Comparison of ENCODE assay signal across 17 cellular contexts in the genomic region with DNA sequence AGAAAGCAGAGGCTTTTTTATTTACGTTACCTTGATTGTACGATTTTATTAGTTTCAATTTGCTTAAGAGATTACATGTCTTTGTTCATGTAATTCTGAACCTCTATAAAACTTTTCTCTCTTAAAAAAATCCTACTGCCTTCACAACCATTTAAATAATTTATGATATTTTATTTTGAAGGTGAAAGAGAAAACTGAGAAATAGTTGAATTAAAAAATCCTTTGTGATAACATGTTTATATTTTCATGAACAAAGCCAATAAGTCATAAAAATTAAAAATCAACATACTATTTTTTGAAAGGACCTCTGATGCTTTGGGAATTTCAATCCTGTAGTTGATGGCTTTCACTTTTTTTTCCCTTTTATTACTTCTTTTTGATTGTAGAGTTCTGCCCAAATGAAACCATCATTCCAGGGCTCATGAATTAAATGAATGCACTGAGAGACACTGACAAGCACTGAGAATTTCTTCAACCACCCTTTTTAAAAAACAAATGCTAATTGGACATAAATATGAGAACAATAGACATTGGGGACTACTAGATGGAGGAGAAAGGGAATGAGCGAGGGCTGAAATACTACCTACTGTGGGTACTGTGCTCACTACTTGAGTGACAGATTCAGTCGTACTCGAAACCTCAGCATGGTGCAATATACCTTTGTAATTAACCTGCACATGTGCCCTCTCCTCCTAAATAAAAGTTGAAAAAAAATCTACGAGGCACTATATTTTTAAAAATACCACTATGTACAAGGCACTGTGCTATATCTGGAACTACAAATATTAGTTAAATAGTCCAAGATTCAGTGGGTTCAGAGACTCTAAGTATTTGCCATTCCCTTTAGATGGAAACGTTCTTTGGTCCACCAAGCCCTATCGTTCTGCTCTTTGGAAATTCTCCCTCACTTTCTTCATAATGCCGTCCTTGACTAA.
A peak's percentile ranks its signal among the peaks of the same experiment; 100 is the strongest.
DNase-seq lines count a peak whose midpoint lies in the region; ATAC-seq and FAIRE-seq lines count a peak whose summit lies in the region.
"Had no signal": no experiment of that assay in that cellular context is flagged by ENCODE, and none has a peak within 500 bp of the region (broad histone marks: within the 10 kb centered on the region; RNA-seq: fewer than 3 reads in every experiment).

No MANE protein-coding gene starts in this region.

- peak; percentile 28 for FAIRE-seq in colon (lab: Jason Lieb, UNC)
- FAIRE-seq: bronchial epithelial cell had no signal

- H3K27me3 Mint-ChIP-seq in T-helper 1 cell treated with Interleukin-12 subunit alpha and Interleukin-12 subunit beta and Interleukin-4 antibody, amounts not matched to agents 30 μg/mL and 1 μg/mL, for 36 hours (ENCODE audit: low read depth) = peaks cover 63% of the 10 kb centered on the region

- no peak for DNase-seq in T-helper 1 cell
- DNase-seq in NCI-H2107 treated with DMSO at 0.1 percent for 48 hours (lab: John Stamatoyannopoulos, UW; ENCODE audit: unreplicated experiment) = peak; percentile 80
- DNase-seq in NCI-H526 treated with DMSO at 0.1 percent for 48 hours (lab: John Stamatoyannopoulos, UW) = no peak
- no peak for DNase-seq in stimulated activated CD4-positive, alpha-beta T cell treated with anti-CD3 and anti-CD28 coated beads, Interleukin-12 subunit alpha, Interleukin-12 subunit beta, amount 100 ng/mL, for 4 hours
- DNase-seq in NCI-H345 treated with DMSO at 0.1 percent for 48 hours (lab: John Stamatoyannopoulos, UW; ENCODE audit: unreplicated experiment) = no peak
- DNase-seq: activated CD8-positive, alpha-beta T cell treated with anti-CD3 and anti-CD28 coated beads, Interleukin-2, amount 10 ng/mL, durations not matched to agents 7 days and 5 days; activated naive CD4-positive, alpha-beta T cell; effector CD8-positive, alpha-beta T cell; mucosa of descending colon; NCI-H82; SIG-M5; stimulated activated CD4-positive, alpha-beta T cell treated with anti-CD3 and anti-CD28 coated beads, Interleukin-15, amount 100 ng/mL, for 24 hours; substantia nigra had no signal

- H3K4me1 Mint-ChIP-seq in T-helper 1 cell treated with Interleukin-12 subunit alpha and Interleukin-12 subunit beta and Interleukin-4 antibody, amounts not matched to agents 30 μg/mL and 1 μg/mL, for 36 hours (ENCODE audit: low read depth) = peaks cover 31% of the 10 kb centered on the region

- peaks cover 15% of the 10 kb centered on the region for H3K36me3 Mint-ChIP-seq in T-helper 1 cell treated with Interleukin-12 subunit alpha and Interleukin-12 subunit beta and Interleukin-4 antibody, amounts not matched to agents 30 μg/mL and 1 μg/mL, for 36 hours (ENCODE audit: low read depth)

- no peak for ATAC-seq in GM18909 (IDR thresholded peaks at IDR 0.05; ENCODE audit: poor library complexity, unreplicated experiment)
- ATAC-seq: activated CD8-positive, alpha-beta T cell treated with anti-CD3 and anti-CD28 coated beads, Interleukin-2, amount 10 ng/mL, durations not matched to agents 7 days and 5 days; mucosa of descending colon had no signal

- no peak overlapping the region for H3K27ac Mint-ChIP-seq in T-helper 1 cell treated with Interleukin-12 subunit alpha and Interleukin-12 subunit beta and Interleukin-4 antibody, amounts not matched to agents 30 μg/mL and 1 μg/mL, for 36 hours
- H3K27ac Mint-ChIP-seq: activated CD8-positive, alpha-beta T cell treated with anti-CD3 and anti-CD28 coated beads, Interleukin-2, amount 10 ng/mL, durations not matched to agents 7 days and 5 days had no signal

- peak overlapping the region; percentile 23 for H3K4me3 Mint-ChIP-seq in T-helper 1 cell treated with Interleukin-12 subunit alpha and Interleukin-12 subunit beta and Interleukin-4 antibody, amounts not matched to agents 30 μg/mL and 1 μg/mL, for 36 hours
- H3K4me3 Mint-ChIP-seq: activated CD8-positive, alpha-beta T cell treated with anti-CD3 and anti-CD28 coated beads, Interleukin-2, amount 10 ng/mL, durations not matched to agents 7 days and 5 days had no signal

- H3K9me3 Mint-ChIP-seq in T-helper 1 cell treated with Interleukin-12 subunit alpha and Interleukin-12 subunit beta and Interleukin-4 antibody, amounts not matched to agents 30 μg/mL and 1 μg/mL, for 36 hours = no peaks in the 10 kb centered on the region
